ENCODE assay signal across 7 cellular contexts in genomic region chr18:74310411-74310810, GRCh38. TPM values are rescaled to one million over a fixed set of nuclear protein-coding genes. Genes with fewer than 3 reads are reported as not detected.
DNase-seq lines count a peak whose midpoint lies in the region; TF ChIP-seq lines count a peak whose summit lies in the region.

No MANE protein-coding gene starts in this region.

- no peaks in the 10 kb centered on the region for H3K4me1 ChIP-seq in sigmoid colon

- no peaks in the 10 kb centered on the region for H3K27me3 ChIP-seq in sigmoid colon

- H3K27ac ChIP-seq in sigmoid colon: no peak overlapping the region

- intact Hi-C loops in sigmoid colon (cut with DNase I): no loop called here

- TF ChIP-seq POLR2A in sigmoid colon (IDR thresholded peaks at IDR 0.05): no peak

- TF ChIP-seq CTCF in GM12865 (IDR thresholded peaks at IDR 0.05; ENCODE audit: insufficient read depth, low read depth, low read length, missing control alignments) (peak; percentile 25), epithelial cell of proximal tubule (conservative IDR thresholded peaks at IDR 0.05; ENCODE audit: low read depth, low read length) (peak; percentile 72), sigmoid colon (IDR thresholded peaks at IDR 0.05) (peak in 3 of 4 experiments; percentile 15 to 25 (median 24))

- DNase-seq in GM12865 (ENCODE audit: low read depth): peak; percentile 35
- DNase-seq in HCEC 1CT: peak; percentile 81
- DNase-seq in NCI-H69 (lab: John Stamatoyannopoulos, UW): peak; percentile 75
- DNase-seq in epithelial cell of proximal tubule (ENCODE audit: low read depth): no peak
- DNase-seq in sigmoid colon: no peak
- no peak for DNase-seq in NCI-H2107 treated with DMSO at 0.1 percent for 48 hours (lab: John Stamatoyannopoulos, UW; ENCODE audit: unreplicated experiment)
- no peak for DNase-seq in NCI-H2196 (lab: John Stamatoyannopoulos, UW; ENCODE audit: unreplicated experiment)

- 17 to 55% methylated on average over 3 of the region's 3 CpGs for WGBS in sigmoid colon, 2 donors

- H3K4me3 ChIP-seq in GM12865 (ENCODE audit: low read depth, low read length) (no peak overlapping the region), epithelial cell of proximal tubule (ENCODE audit: low read depth, low read length) (no peak overlapping the region), sigmoid colon (no peak overlapping the region)

- H3K9me3 ChIP-seq in sigmoid colon: no peaks in the 10 kb centered on the region

- no peaks in the 10 kb centered on the region for H3K36me3 ChIP-seq in sigmoid colon

- no peak for TF ChIP-seq EP300 in sigmoid colon (IDR thresholded peaks at IDR 0.05)

RNA-seq across cellular contexts. Expression of gene C18orf63, which starts 5.2 kb away (rescaled TPM):
- total RNA-seq in epithelial cell of proximal tubule: not detected in 2 replicates
- total RNA-seq in sigmoid colon: not detected
- not detected for polyA plus RNA-seq in sigmoid colon

RNA-seq across cellular contexts. Expression of gene CYB5A, which starts 18.6 kb away (rescaled TPM):
- total RNA-seq in epithelial cell of proximal tubule: 91.3 and 140 TPM in 2 replicates
- total RNA-seq in sigmoid colon: 100 to 1,000 TPM; 137 to 533 (median 241) TPM
- polyA plus RNA-seq in sigmoid colon: 100 to 1,000 TPM; 141 to 213 (median 163) TPM

Comparison
In these comparisons a context has a peak if more than half of its experiments do, and no peak if none do; other contexts are left out.
1. DNase-seq: peak in GM12865 (single experiment), HCEC 1CT (single experiment) and NCI-H69 (single experiment); none in epithelial cell of proximal tubule (single experiment), sigmoid colon (single experiment), NCI-H2107 treated with DMSO at 0.1 percent for 48 hours (single experiment) and NCI-H2196 (single experiment).
2. Peak in every context shown above with its lines, with median percentiles within 50 percentile points of each other: CTCF ChIP-seq.